Comparison of ENCODE assay signal across 16 cellular contexts in genomic region chr5:172093559-172093958, GRCh38.
"Had no signal": no experiment of that assay in that cellular context is flagged by ENCODE, and none has a peak within 500 bp of the region (broad histone marks: within the 10 kb centered on the region; RNA-seq: fewer than 3 reads in every experiment).

No MANE protein-coding gene starts in this region.

- H3K36me3 Mint-ChIP-seq: neural progenitor cell had no signal

- H3K9me3 Mint-ChIP-seq: neural progenitor cell; stimulated activated naive B cell treated with anti-CD40 and anti-IgM and Interleukin-4, amounts not matched to agents 10 μg/mL and 1 μg/mL and 100 μg/mL, for 72 hours had no signal

- H3K27ac Mint-ChIP-seq: neural progenitor cell had no signal

- H3K4me3 ChIP-seq: gastroesophageal sphincter, neural progenitor cell, ovary, tibial artery, vagina had no signal

- H3K4me1 ChIP-seq: neural progenitor cell, vagina had no signal

- H3K27ac ChIP-seq: epithelial cell of prostate, gastroesophageal sphincter, neural progenitor cell, ovary, tibial artery, vagina, WERI-Rb-1 had no signal

- H3K9me3 ChIP-seq: gastroesophageal sphincter, ovary, tibial artery, vagina had no signal

- ATAC-seq: activated CD8-positive, alpha-beta T cell treated with anti-CD3 and anti-CD28 coated beads, Interleukin-2, amount 10 ng/mL, durations not matched to agents 7 days and 5 days; stimulated activated naive B cell treated with anti-CD40 and anti-IgM and Interleukin-4, amounts not matched to agents 10 μg/mL and 1 μg/mL and 100 μg/mL, for 72 hours had no signal

- H3K4me3 Mint-ChIP-seq: activated CD8-positive, alpha-beta T cell treated with anti-CD3 and anti-CD28 coated beads, Interleukin-2, amount 10 ng/mL, durations not matched to agents 7 days and 5 days; activated naive CD8-positive, alpha-beta T cell; naive B cell; neural progenitor cell; stimulated activated naive B cell treated with anti-CD40 and anti-IgM and Interleukin-4, amounts not matched to agents 10 μg/mL and 1 μg/mL and 100 μg/mL, for 72 hours had no signal

- H3K36me3 ChIP-seq: neural progenitor cell, ovary, WERI-Rb-1 had no signal

- H3K27me3 ChIP-seq: gastroesophageal sphincter, neural progenitor cell, ovary, tibial artery, vagina had no signal

- DNase-seq: activated CD8-positive, alpha-beta T cell treated with anti-CD3 and anti-CD28 coated beads, Interleukin-2, amount 10 ng/mL, durations not matched to agents 7 days and 5 days; amniotic stem cell; caudate nucleus; effector CD8-positive, alpha-beta T cell; mammary epithelial cell; naive B cell; stimulated activated CD4-positive, alpha-beta T cell treated with anti-CD3 and anti-CD28 coated beads, Interleukin-2, amount 100 ng/mL, for 48 hours; stimulated activated naive B cell treated with anti-CD40 and anti-IgM and Interleukin-4, amounts not matched to agents 10 μg/mL and 1 μg/mL and 100 μg/mL, for 72 hours; WERI-Rb-1 had no signal

- H3K27me3 Mint-ChIP-seq: activated naive CD8-positive, alpha-beta T cell; naive B cell; stimulated activated naive B cell treated with anti-CD40 and anti-IgM and Interleukin-4, amounts not matched to agents 10 μg/mL and 1 μg/mL and 100 μg/mL, for 72 hours had no signal
